21 cellular contexts compared by ENCODE assay signal in genomic region chr5:23385036-23385435, GRCh38.
DNase-seq lines count a peak whose midpoint lies in the region; ATAC-seq, FAIRE-seq and TF ChIP-seq lines count a peak whose summit lies in the region.
"Had no signal": no experiment of that assay in that cellular context is flagged by ENCODE, and none has a peak within 500 bp of the region (broad histone marks: within the 10 kb centered on the region; RNA-seq: fewer than 3 reads in every experiment).

No MANE protein-coding gene starts in this region.

- H3K27ac ChIP-seq in GM23338 (ENCODE audit: low read depth) (peak overlapping the region; percentile 45; the same call in 1 of the 2 replicates), RWPE2 (ENCODE audit: poor library complexity, severe bottlenecking) (no peak overlapping the region), H1 (ENCODE audit: low read depth, low read length) (no peak overlapping the region)
- H3K27ac ChIP-seq: BLaER1 treated with 17β-estradiol and CSF1 and Interleukin-3, amounts not matched to agents 10 nM and 100 nM had no signal

- H2BK12ac ChIP-seq in H1 (ENCODE audit: low read depth, low read length) = no peak overlapping the region

- no peaks in the 10 kb centered on the region for H3K9me2 ChIP-seq in GM23338 (ENCODE audit: insufficient read depth)

- FAIRE-seq in H1 (lab: Jason Lieb, UNC) = no peak
- FAIRE-seq: G401.6, GM12891 had no signal

- H3K23me2 ChIP-seq in H1 (ENCODE audit: low read depth, low read length) = no peaks in the 10 kb centered on the region

- no peak overlapping the region for H3K4ac ChIP-seq in H1 (replicated peaks; ENCODE audit: insufficient read length, low read depth, low read length)

- H3K4me2 ChIP-seq in GM23338 = no peak overlapping the region
- no peak overlapping the region for H3K4me2 ChIP-seq in H1 (ENCODE audit: insufficient read depth in 1 of 2, low read depth in 2 of 2, low read length in 2 of 2)
- H3K4me2 ChIP-seq: BLaER1 treated with 17β-estradiol and CSF1 and Interleukin-3, amounts not matched to agents 10 nM and 100 nM had no signal

- POLR2A ChIA-PET in H1 (lab: Charles Lee; ENCODE audit: partially characterized antibody) = no interaction called here

- H3K27me3 ChIP-seq in GM23338 (ENCODE audit: insufficient read depth) (no peaks in the 10 kb centered on the region), RWPE2 (ENCODE audit: insufficient read depth, poor library complexity, severe bottlenecking) (no peaks in the 10 kb centered on the region), H1 (replicated peaks in 1 of 4; ENCODE audit: control insufficient read depth in 3 of 4, extremely low read depth in 1 of 4, insufficient read depth in 3 of 4, low read length in 3 of 4) (no peaks in the 10 kb centered on the region)
- H3K27me3 ChIP-seq: BLaER1 treated with 17β-estradiol and CSF1 and Interleukin-3, amounts not matched to agents 10 nM and 100 nM had no signal

- peak overlapping the region; percentile 33 for H4K5ac ChIP-seq in H1 (ENCODE audit: insufficient read length, low read depth, low read length)

- 93% methylated on average over 1 of the region's 1 CpG; no CpG with 5 or more reads in 1 of the 2 experiments for WGBS in H1 (ENCODE audit: extremely low coverage in 1 of 2, insufficient coverage in 1 of 2, insufficient read length in 1 of 2, insufficient replicate concordance in 2 of 2, low coverage in 1 of 2, low lambda C conversion rate in 2 of 2, missing lambda C conversion rate in 1 of 2), 2 experiments

- no peaks in the 10 kb centered on the region for H3K79me2 ChIP-seq in GM23338 (replicated peaks; ENCODE audit: insufficient read depth)
- no peaks in the 10 kb centered on the region for H3K79me2 ChIP-seq in H1 (ENCODE audit: control insufficient read depth in 1 of 2, insufficient read depth in 2 of 2, low read length in 2 of 2)

- peak overlapping the region; percentile 82; the same call in 1 of the 2 replicates for H2BK20ac ChIP-seq in H1 (ENCODE audit: low read length)

- no peak overlapping the region for H3K4me3 Mint-ChIP-seq in GM23338
- no peak overlapping the region for H3K4me3 Mint-ChIP-seq in stimulated activated memory B cell treated with anti-CD40 and anti-IgM and Interleukin-4, amounts not matched to agents 10 μg/mL and 1 μg/mL and 100 μg/mL, for 72 hours
- H3K4me3 Mint-ChIP-seq: B cell; CD8-positive, alpha-beta memory T cell; HFFc6 had no signal

- no peak overlapping the region for H4K91ac ChIP-seq in H1 (replicated peaks; ENCODE audit: insufficient read length, low read length)

- H2AFZ ChIP-seq in GM23338 (no peak overlapping the region), H1 (ENCODE audit: low read length) (no peak overlapping the region)

- CTCF ChIA-PET in H1 (lab: Charles Lee; ENCODE audit: partially characterized antibody) = interaction anchor here (0.6 to 0.8 kb wide), 4 partner anchors 30 to 604 kb away, joined by 3 to 4 read pairs (median 4); no protein-coding TSS in a partner anchor

- H4K8ac ChIP-seq in H1 (ENCODE audit: extremely low read depth, insufficient read depth, low read length) = no peak overlapping the region

- H3K9me3 ChIP-seq in RWPE2 (ENCODE audit: severe bottlenecking) (no peaks in the 10 kb centered on the region), H1 (ENCODE audit: insufficient read depth in 2 of 2, low read depth in 1 of 2, low read length in 1 of 2) (no peaks in the 10 kb centered on the region)
- H3K9me3 ChIP-seq: BLaER1 treated with 17β-estradiol and CSF1 and Interleukin-3, amounts not matched to agents 10 nM and 100 nM had no signal

- no peak overlapping the region for H3K18ac ChIP-seq in H1 (ENCODE audit: extremely low read depth, low read length)

- DNase-seq in GM23338 (ENCODE audit: low spot score) = no peak
- DNase-seq in HCEC 1CT = peak; percentile 5
- DNase-seq in RWPE2 (ENCODE audit: low spot score) = no peak
- DNase-seq in H1 (ENCODE audit: low read depth in 1 of 2, low spot score in 2 of 2) = no peak
- DNase-seq in KBM-7 = no peak
- no peak for DNase-seq in hypothalamus (lab: John Stamatoyannopoulos, UW)
- DNase-seq: CD8-positive, alpha-beta memory T cell; COR-L47; DMS 273 treated with DMSO at 0.1 percent for 48 hours; DMS53; DND-41; EL; GOT3; HFFc6 had no signal

- H3K4me1 Mint-ChIP-seq in GM23338 = peaks cover 42% of the 10 kb centered on the region
- H3K4me1 Mint-ChIP-seq in stimulated activated memory B cell treated with anti-CD40 and anti-IgM and Interleukin-4, amounts not matched to agents 10 μg/mL and 1 μg/mL and 100 μg/mL, for 72 hours = no peaks in the 10 kb centered on the region
- H3K4me1 Mint-ChIP-seq: B cell; CD8-positive, alpha-beta memory T cell had no signal

- no peak overlapping the region for H3K14ac ChIP-seq in H1 (ENCODE audit: insufficient read length)

- TF ChIP-seq CTCF in GM23338 (conservative IDR thresholded peaks at IDR 0.05; ENCODE audit: low read depth in 2 of 2) (no peak), RWPE2 (IDR thresholded peaks at IDR 0.05; ENCODE audit: poor library complexity, severe bottlenecking) (no peak), H1 (IDR thresholded peaks at IDR 0.05; ENCODE audit: control extremely low read depth in 1 of 3, insufficient read depth in 1 of 3, low read depth in 1 of 3, low read length in 3 of 3) (no peak)

- peaks cover 20% of the 10 kb centered on the region for H3K36me3 Mint-ChIP-seq in GM23338 (ENCODE audit: low read depth)
- H3K36me3 Mint-ChIP-seq in stimulated activated memory B cell treated with anti-CD40 and anti-IgM and Interleukin-4, amounts not matched to agents 10 μg/mL and 1 μg/mL and 100 μg/mL, for 72 hours = no peaks in the 10 kb centered on the region
- H3K36me3 Mint-ChIP-seq: CD8-positive, alpha-beta memory T cell had no signal

- no peak overlapping the region for H3K56ac ChIP-seq in H1 (replicated peaks; ENCODE audit: insufficient read length, low read depth, low read length)

- no peaks in the 10 kb centered on the region for H3K27me3 Mint-ChIP-seq in GM23338 (ENCODE audit: insufficient read depth, low read depth, poor library complexity)
- H3K27me3 Mint-ChIP-seq in stimulated activated memory B cell treated with anti-CD40 and anti-IgM and Interleukin-4, amounts not matched to agents 10 μg/mL and 1 μg/mL and 100 μg/mL, for 72 hours = no peaks in the 10 kb centered on the region
- H3K27me3 Mint-ChIP-seq: B cell; CD8-positive, alpha-beta memory T cell had no signal

- no peak overlapping the region for H2BK15ac ChIP-seq in H1 (ENCODE audit: low read length)

- no peak overlapping the region for H3K9ac ChIP-seq in H1 (replicated peaks in 1 of 4; ENCODE audit: extremely low read depth in 1 of 4, low read depth in 3 of 4, low read length in 3 of 4)
- H3K9ac ChIP-seq: BLaER1 treated with 17β-estradiol and CSF1 and Interleukin-3, amounts not matched to agents 10 nM and 100 nM had no signal

- no peak overlapping the region for H2AK5ac ChIP-seq in H1 (ENCODE audit: low read depth, low read length)

- H2BK5ac ChIP-seq in H1 (ENCODE audit: low read depth, low read length) = peak overlapping the region; percentile 76; the same call in 1 of the 2 replicates

- no peak for ATAC-seq in GM23338
- ATAC-seq in RWPE2 (ENCODE audit: low read depth) = peak; percentile 21; the same call in 1 of the 3 replicates
- ATAC-seq in stimulated activated memory B cell treated with anti-CD40 and anti-IgM and Interleukin-4, amounts not matched to agents 10 μg/mL and 1 μg/mL and 100 μg/mL, for 72 hours = no peak
- no peak for ATAC-seq in GM18517 (IDR thresholded peaks at IDR 0.05; ENCODE audit: unreplicated experiment)
- ATAC-seq: HCT116 had no signal

- peak overlapping the region; percentile 87 for H2BK120ac ChIP-seq in H1 (replicated peaks; ENCODE audit: low read depth, low read length)

- H3K4me1 ChIP-seq in GM23338 (ENCODE audit: insufficient read depth) (peaks cover 40% of the 10 kb centered on the region), RWPE2 (ENCODE audit: insufficient read depth, poor library complexity, severe bottlenecking) (no peaks in the 10 kb centered on the region), H1 (replicated peaks in 1 of 4; ENCODE audit: control insufficient read depth in 3 of 4, insufficient read depth in 4 of 4, low read length in 3 of 4) (peaks cover 0 to 8% (median 5%) of the 10 kb centered on the region in 4 experiments; a peak in 4 of 7 replicates)
- H3K4me1 ChIP-seq: BLaER1 treated with 17β-estradiol and CSF1 and Interleukin-3, amounts not matched to agents 10 nM and 100 nM had no signal

- H3K9me3 Mint-ChIP-seq in GM23338 = peaks cover 10% of the 10 kb centered on the region; the same call in 2 of the 3 replicates
- peaks cover 5% of the 10 kb centered on the region for H3K9me3 Mint-ChIP-seq in stimulated activated memory B cell treated with anti-CD40 and anti-IgM and Interleukin-4, amounts not matched to agents 10 μg/mL and 1 μg/mL and 100 μg/mL, for 72 hours

- no peaks in the 10 kb centered on the region for H3F3A ChIP-seq in GM23338 (replicated peaks; ENCODE audit: low read depth)

- no peak for TF ChIP-seq POLR2A in H1 (IDR thresholded peaks at IDR 0.05; ENCODE audit: control extremely low read depth in 1 of 2, low read depth in 2 of 2, low read length in 2 of 2)

- TF ChIP-seq RAD21 in H1 (IDR thresholded peaks at IDR 0.05 in 1 of 2, conservative IDR thresholded peaks at IDR 0.05 in 1 of 2; ENCODE audit: low read depth in 2 of 2, low read length in 2 of 2) = no peak

- H4K20me1 ChIP-seq in GM23338 (replicated peaks; ENCODE audit: insufficient read depth) = no peaks in the 10 kb centered on the region
- no peaks in the 10 kb centered on the region for H4K20me1 ChIP-seq in H1 (replicated peaks in 1 of 2; ENCODE audit: control insufficient read depth in 1 of 2, insufficient read depth in 2 of 2, low read length in 2 of 2)
- H4K20me1 ChIP-seq: BLaER1 treated with 17β-estradiol and CSF1 and Interleukin-3, amounts not matched to agents 10 nM and 100 nM had no signal

- peak overlapping the region; percentile 93; the same call in 1 of the 2 replicates for H3K27ac Mint-ChIP-seq in GM23338
- H3K27ac Mint-ChIP-seq in stimulated activated memory B cell treated with anti-CD40 and anti-IgM and Interleukin-4, amounts not matched to agents 10 μg/mL and 1 μg/mL and 100 μg/mL, for 72 hours = no peak overlapping the region
- H3K27ac Mint-ChIP-seq: B cell; CD8-positive, alpha-beta memory T cell; HFFc6 had no signal

- no peak for TF ChIP-seq EP300 in H1 (IDR thresholded peaks at IDR 0.05; ENCODE audit: borderline replicate concordance in 1 of 2, low read depth in 2 of 2, low read length in 2 of 2)

- H3K79me1 ChIP-seq in H1 (ENCODE audit: low read depth, low read length) = no peaks in the 10 kb centered on the region

- no peak overlapping the region for H3K23ac ChIP-seq in H1 (ENCODE audit: insufficient read length)

- no peak overlapping the region for H3K4me3 ChIP-seq in GM23338
- no peak overlapping the region for H3K4me3 ChIP-seq in RWPE2 (ENCODE audit: severe bottlenecking)
- H3K4me3 ChIP-seq in H1 (ENCODE audit: extremely low read depth in 1 of 4, insufficient read depth in 2 of 4, low read depth in 3 of 4, low read length in 4 of 4) = no peak overlapping the region
- H3K4me3 ChIP-seq: BLaER1 treated with 17β-estradiol and CSF1 and Interleukin-3, amounts not matched to agents 10 nM and 100 nM had no signal

- no peaks in the 10 kb centered on the region for H3K36me3 ChIP-seq in GM23338 (ENCODE audit: insufficient read depth)
- H3K36me3 ChIP-seq in RWPE2 (ENCODE audit: low read depth) = no peaks in the 10 kb centered on the region
- no peaks in the 10 kb centered on the region for H3K36me3 ChIP-seq in H1 (ENCODE audit: control insufficient read depth in 2 of 4, insufficient read depth in 4 of 4, low read length in 3 of 4)
- H3K36me3 ChIP-seq: BLaER1 treated with 17β-estradiol and CSF1 and Interleukin-3, amounts not matched to agents 10 nM and 100 nM had no signal

- in situ Hi-C loops in KBM-7 (cut with MboI; ENCODE audit: low pct_unique_long_range_greater_than_20kb, low sequenced_read_pairs) = no loop called here
